In the genomic region with DNA sequence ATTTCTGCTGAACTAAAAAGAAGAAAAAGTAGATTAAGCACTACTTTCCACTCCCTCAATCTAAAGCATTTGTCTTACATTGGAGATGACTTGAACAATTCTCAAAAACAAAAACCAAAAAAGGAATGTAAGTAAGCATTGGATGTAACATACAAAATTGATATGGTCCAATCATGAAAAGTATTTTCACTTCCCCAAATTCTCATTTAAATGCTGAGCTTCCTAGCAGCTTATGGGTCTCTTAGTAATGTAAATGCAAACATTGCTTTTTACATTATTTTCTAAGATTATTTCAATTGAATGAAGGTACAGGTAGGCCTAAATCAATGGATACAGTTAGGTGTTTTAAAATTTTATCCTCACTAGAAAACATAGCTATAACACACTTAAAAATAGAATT, we compare ENCODE assay signal across 31 cellular contexts.
"Had no signal": no experiment of that assay in that cellular context is flagged by ENCODE, and none has a peak within 500 bp of the region (broad histone marks: within the 10 kb centered on the region; RNA-seq: fewer than 3 reads in every experiment).

No MANE protein-coding gene starts in this region.

- H3K27me3 ChIP-seq: adrenal gland, body of pancreas, dorsolateral prefrontal cortex, hepatocyte, neutrophil, sigmoid colon, uterus had no signal

- H3K9me3 ChIP-seq: adrenal gland, body of pancreas, neutrophil, sigmoid colon, uterus had no signal

- H3K4me1 ChIP-seq: adrenal gland, sigmoid colon, uterus had no signal

- H3K36me3 ChIP-seq: neutrophil, sigmoid colon, uterus, WERI-Rb-1 had no signal

- H2AFZ ChIP-seq: hepatocyte had no signal

- H3K27ac ChIP-seq: adrenal gland, body of pancreas, coronary artery, neutrophil, sigmoid colon, uterus, WERI-Rb-1 had no signal

- H3K4me3 ChIP-seq: adrenal gland, body of pancreas, coronary artery, dorsolateral prefrontal cortex, hepatocyte, sigmoid colon, uterus had no signal

- FAIRE-seq: frontal cortex, keratinocyte, small intestine had no signal

- DNase-seq: activated CD4-positive, alpha-beta T cell treated with anti-CD3 and anti-CD28 coated beads, Interleukin-2, amount 10 ng/mL, durations not matched to agents 7 days and 5 days; activated CD4-positive, CD25-positive, alpha-beta regulatory T cell treated with anti-CD3 and anti-CD28 coated beads, Interleukin-2, amount 50 U/mL, for 72 hours; activated CD8-positive, alpha-beta T cell treated with anti-CD3 and anti-CD28 coated beads for 36 hours; activated effector memory CD4-positive, alpha-beta T cell treated with anti-CD3 and anti-CD28 coated beads, Interleukin-2, amount 50 U/mL, for 16 hours; activated naive CD4-positive, alpha-beta T cell treated with anti-CD3 and anti-CD28 coated beads for 36 hours; activated naive CD8-positive, alpha-beta T cell treated with anti-CD3 and anti-CD28 coated beads for 36 hours; adrenal gland; aorta; body of pancreas; cerebellar nuclear complex; dorsolateral prefrontal cortex; effector memory CD4-positive, alpha-beta T cell; left cardiac atrium; left ventricle myocardium superior; nephron progenitor cell; sigmoid colon; stimulated activated CD4-positive, alpha-beta T cell treated with anti-CD3 and anti-CD28 coated beads, Interleukin-1b, Interleukin-23, amount 100 ng/mL, for 48 hours; stimulated activated CD4-positive, alpha-beta T cell treated with anti-CD3 and anti-CD28 coated beads, Interleukin-4, amount 100 ng/mL, for 4 hours; stimulated activated CD8-positive, alpha-beta memory T cell treated with anti-CD3 and anti-CD28 coated beads, Interleukin-4, amount 100 ng/mL, for 48 hours; stimulated activated naive CD8-positive, alpha-beta T cell treated with anti-CD3 and anti-CD28 coated beads, Interleukin-15, amount 100 ng/mL, for 72 hours; substantia nigra; T1000; uterus; WERI-Rb-1 had no signal

- ATAC-seq: activated CD8-positive, alpha-beta T cell treated with anti-CD3 and anti-CD28 coated beads for 36 hours; body of pancreas; stimulated activated memory B cell treated with anti-CD40 and anti-IgM and Interleukin-4, amounts not matched to agents 10 μg/mL and 1 μg/mL and 100 μg/mL, for 72 hours; stimulated activated naive CD8-positive, alpha-beta T cell treated with anti-CD3 and anti-CD28 coated beads, Interleukin-15, amount 100 ng/mL, for 72 hours had no signal
